Comparison of ENCODE assay signal across 7 cellular contexts in the genomic region with DNA sequence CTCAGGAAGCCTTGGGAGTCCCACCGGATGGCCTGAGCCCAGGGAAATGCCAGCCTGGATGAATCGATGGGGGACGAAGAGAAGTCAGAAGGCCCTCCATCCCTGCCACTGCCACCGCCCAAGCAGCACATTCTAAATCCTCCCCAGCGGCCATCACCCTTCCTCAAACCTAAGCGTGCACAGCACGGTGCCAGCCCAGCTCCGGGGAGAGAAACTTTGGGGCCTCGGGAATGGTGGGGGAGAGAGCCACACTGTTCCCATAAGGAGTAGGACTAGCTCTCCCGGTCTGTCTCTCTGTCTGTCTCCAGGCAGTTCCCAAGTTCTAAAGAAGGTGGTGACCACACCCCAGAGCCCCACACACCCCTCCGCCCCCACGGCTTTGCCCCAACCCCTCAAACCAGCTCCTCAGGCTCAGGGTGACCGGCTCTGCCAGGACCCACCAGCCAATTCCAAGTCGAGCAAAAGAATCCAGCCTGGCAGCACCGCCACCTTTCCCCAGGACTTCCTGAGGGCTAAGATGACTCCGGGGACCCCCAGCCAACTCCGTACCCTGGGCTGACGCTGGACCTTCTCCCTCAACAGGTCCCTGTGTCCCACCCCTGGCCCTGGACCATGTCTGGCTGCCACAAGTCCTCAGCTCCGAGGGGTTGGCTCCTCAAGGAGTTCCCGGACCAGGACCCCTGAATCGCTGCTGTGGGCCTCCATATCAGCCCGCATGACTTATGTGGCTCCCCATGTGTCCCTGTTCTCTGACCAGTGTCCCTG. TPM values are rescaled to one million over a fixed set of nuclear protein-coding genes. Genes with fewer than 3 reads are reported as not detected.
DNase-seq lines count a peak whose midpoint lies in the region; ATAC-seq lines count a peak whose summit lies in the region.

No MANE protein-coding gene starts in this region.

- peaks cover 49% of the 10 kb centered on the region for H3K4me1 Mint-ChIP-seq in activated naive CD8-positive, alpha-beta T cell treated with anti-CD3 and anti-CD28 coated beads, Interleukin-2, amount 10 ng/mL, durations not matched to agents 7 days and 5 days

- H3K36me3 ChIP-seq in stomach smooth muscle (ENCODE audit: control insufficient read depth in 2 of 2, insufficient read depth in 2 of 2, low read length in 2 of 2), result peaks cover 0 to 4% of the 10 kb centered on the region in 2 donors

- H3K27ac Mint-ChIP-seq in activated naive CD8-positive, alpha-beta T cell treated with anti-CD3 and anti-CD28 coated beads, Interleukin-2, amount 10 ng/mL, durations not matched to agents 7 days and 5 days, result peak overlapping the region; percentile 58

- DNase-seq in HT-29 (ENCODE audit: low spot score) (peak; percentile 57), OCI-M2 (lab: John Stamatoyannopoulos, UW; ENCODE audit: unreplicated experiment) (no peak), DMS153 (lab: John Stamatoyannopoulos, UW) (no peak)
- peak; percentile 37 for DNase-seq in activated naive CD8-positive, alpha-beta T cell treated with anti-CD3 and anti-CD28 coated beads, Interleukin-2, amount 10 ng/mL, durations not matched to agents 7 days and 5 days

- H3K27ac ChIP-seq in stomach smooth muscle (ENCODE audit: low read length), result peak overlapping the region; percentile 94

- H3K4me3 Mint-ChIP-seq in activated naive CD8-positive, alpha-beta T cell treated with anti-CD3 and anti-CD28 coated beads, Interleukin-2, amount 10 ng/mL, durations not matched to agents 7 days and 5 days, result peak overlapping the region; percentile 96

- H3K9me3 Mint-ChIP-seq in activated naive CD8-positive, alpha-beta T cell treated with anti-CD3 and anti-CD28 coated beads, Interleukin-2, amount 10 ng/mL, durations not matched to agents 7 days and 5 days, result no peaks in the 10 kb centered on the region

- H3K4me3 ChIP-seq in iPS-18c (ENCODE audit: insufficient read depth, low read depth, low read length) (peak overlapping the region; percentile 84), stomach smooth muscle (ENCODE audit: low read length in 2 of 2) (peak overlapping the region; percentile 95 to 97)

- H3K4me1 ChIP-seq in stomach smooth muscle (ENCODE audit: control insufficient read depth, insufficient read depth, low read length), result peaks cover 72% of the 10 kb centered on the region

- H3K9me3 ChIP-seq in iPS-18c (ENCODE audit: control insufficient read depth, insufficient read depth, low read length), result peaks cover 2% of the 10 kb centered on the region
- no peaks in the 10 kb centered on the region for H3K9me3 ChIP-seq in stomach smooth muscle (ENCODE audit: control insufficient read depth in 2 of 2, low read length in 2 of 2)

- POLR2A ChIA-PET in activated naive CD8-positive, alpha-beta T cell treated with anti-CD3 and anti-CD28 coated beads, Interleukin-2, amount 10 ng/mL, durations not matched to agents 7 days and 5 days (lab: Charles Lee), result interaction anchor here (0.6 to 6.0 kb wide), 13 partner anchors 11 to 298 kb away, joined by 3 to 97 read pairs (median 5); a partner anchor contains a TSS

- H3K27me3 Mint-ChIP-seq in activated naive CD8-positive, alpha-beta T cell treated with anti-CD3 and anti-CD28 coated beads, Interleukin-2, amount 10 ng/mL, durations not matched to agents 7 days and 5 days, result peaks cover 18% of the 10 kb centered on the region

- ATAC-seq in activated naive CD8-positive, alpha-beta T cell treated with anti-CD3 and anti-CD28 coated beads, Interleukin-2, amount 10 ng/mL, durations not matched to agents 7 days and 5 days (ENCODE audit: low read depth), result no peak
- no peak for ATAC-seq in GM21515 (IDR thresholded peaks at IDR 0.05; ENCODE audit: unreplicated experiment)

- no peaks in the 10 kb centered on the region for H3K27me3 ChIP-seq in stomach smooth muscle (ENCODE audit: control insufficient read depth in 1 of 2, insufficient read depth in 2 of 2, low read length in 2 of 2)

- peak overlapping the region; percentile 88 to 94 for H3K9ac ChIP-seq in stomach smooth muscle (ENCODE audit: low read length in 2 of 2)

- H3K36me3 Mint-ChIP-seq in activated naive CD8-positive, alpha-beta T cell treated with anti-CD3 and anti-CD28 coated beads, Interleukin-2, amount 10 ng/mL, durations not matched to agents 7 days and 5 days, result peaks cover 2% of the 10 kb centered on the region

RNA-seq across cellular contexts. Expression of a gene that starts 2.7 kb away (rescaled TPM):
- total RNA-seq in HT-29 (2014; rRNA removed; shearing (Covaris generic)), result 281 and 282 TPM in 2 replicates
- 100 to 1,000 TPM; 278 to 344 TPM for total RNA-seq in activated naive CD8-positive, alpha-beta T cell treated with anti-CD3 and anti-CD28 coated beads, Interleukin-2, amount 10 ng/mL, durations not matched to agents 7 days and 5 days

RNA-seq across cellular contexts. Expression of a gene that starts 29.8 kb away (rescaled TPM):
- total RNA-seq in HT-29 (2014; rRNA removed; shearing (Covaris generic)), result 1,888 and 1,945 TPM in 2 replicates
- 1,000 to 10,000 TPM; 1,132 to 1,152 TPM for total RNA-seq in activated naive CD8-positive, alpha-beta T cell treated with anti-CD3 and anti-CD28 coated beads, Interleukin-2, amount 10 ng/mL, durations not matched to agents 7 days and 5 days

RNA-seq across cellular contexts. Expression of a gene that starts 47.5 kb away (rescaled TPM):
- total RNA-seq in HT-29 (2014; rRNA removed; shearing (Covaris generic)), result 19.3 and 25.1 TPM in 2 replicates
- total RNA-seq in activated naive CD8-positive, alpha-beta T cell treated with anti-CD3 and anti-CD28 coated beads, Interleukin-2, amount 10 ng/mL, durations not matched to agents 7 days and 5 days, result 10 to 100 TPM; 27.2 to 38.2 TPM

RNA-seq across cellular contexts. Expression of a gene that starts 57.8 kb away (rescaled TPM):
- 223 and 229 TPM in 2 replicates for total RNA-seq in HT-29 (2014; rRNA removed; shearing (Covaris generic))
- 100 to 1,000 TPM; 231 to 233 TPM for total RNA-seq in activated naive CD8-positive, alpha-beta T cell treated with anti-CD3 and anti-CD28 coated beads, Interleukin-2, amount 10 ng/mL, durations not matched to agents 7 days and 5 days

Comparison
In these comparisons a context has a peak if more than half of its experiments do, and no peak if none do; other contexts are left out.
1. DNase-seq: peak in HT-29 (single experiment) and activated naive CD8-positive, alpha-beta T cell treated with anti-CD3 and anti-CD28 coated beads, Interleukin-2, amount 10 ng/mL, durations not matched to agents 7 days and 5 days (single experiment); none in OCI-M2 (single experiment) and DMS153 (single experiment).